In the genomic region with DNA sequence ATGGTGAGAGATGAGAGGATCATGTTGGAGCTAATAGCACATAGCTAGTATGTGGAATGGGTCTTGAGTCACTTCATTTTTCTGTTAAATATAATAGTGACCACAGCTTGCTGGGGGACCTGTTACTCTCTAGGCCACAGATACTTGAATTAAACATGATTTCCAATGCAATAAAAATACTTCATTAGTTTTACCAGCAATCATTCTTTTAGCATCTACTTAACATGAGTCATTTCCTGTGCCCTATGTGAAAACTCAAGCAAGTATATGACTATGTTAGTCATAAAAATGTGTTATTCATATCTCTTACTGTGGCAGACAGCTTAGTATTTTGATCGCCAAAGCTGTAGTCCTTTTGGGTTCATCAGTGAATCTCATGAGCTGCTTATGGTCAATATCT, we compare ENCODE assay signal across 16 cellular contexts.
DNase-seq lines count a peak whose midpoint lies in the region; TF ChIP-seq lines count a peak whose summit lies in the region.
"Had no signal": no experiment of that assay in that cellular context is flagged by ENCODE, and none has a peak within 500 bp of the region (broad histone marks: within the 10 kb centered on the region; RNA-seq: fewer than 3 reads in every experiment).

No MANE protein-coding gene starts in this region.

- peak overlapping the region; percentile 22 for H3K27ac Mint-ChIP-seq in Calu3 (ENCODE audit: unreplicated experiment)
- H3K27ac Mint-ChIP-seq: activated T-helper 17 cell treated with anti-CD3 and anti-CD28 coated beads, Interleukin-2, amount 50 U/mL, for 72 hours; T-helper 17 cell had no signal

- H3K14ac ChIP-seq in mesenchymal stem cell (ENCODE audit: low read length in 2 of 2) = no peak overlapping the region

- TF ChIP-seq CTCF in Calu3 (IDR thresholded peaks at IDR 0.05; ENCODE audit: unreplicated experiment) = no peak
- TF ChIP-seq CTCF in Loucy (conservative IDR thresholded peaks at IDR 0.05; ENCODE audit: low read length) = no peak
- no peak for TF ChIP-seq CTCF in cardiac fibroblast (IDR thresholded peaks at IDR 0.05; ENCODE audit: low read depth, low read length)

- no peaks in the 10 kb centered on the region for H3K9me3 Mint-ChIP-seq in Calu3 (ENCODE audit: low read depth, unreplicated experiment)
- H3K9me3 Mint-ChIP-seq: activated T-helper 17 cell treated with anti-CD3 and anti-CD28 coated beads, Interleukin-2, amount 50 U/mL, for 72 hours had no signal

- H3K27me3 ChIP-seq in Loucy (ENCODE audit: insufficient read depth, low read length, poor library complexity, severe bottlenecking) (no peaks in the 10 kb centered on the region), mesenchymal stem cell (ENCODE audit: control insufficient read depth in 1 of 2, insufficient read depth in 1 of 2, low read length in 2 of 2) (no peaks in the 10 kb centered on the region)
- H3K27me3 ChIP-seq: stomach had no signal

- CTCF ChIA-PET in Calu3 (lab: Charles Lee) = no interaction called here

- H3K79me2 ChIP-seq in Loucy (ENCODE audit: insufficient read depth, low read length) = no peaks in the 10 kb centered on the region

- in situ Hi-C loops in KBM-7 (cut with MboI; ENCODE audit: low pct_unique_long_range_greater_than_20kb, low sequenced_read_pairs) = no loop called here

- H3K4me3 Mint-ChIP-seq in Calu3 (ENCODE audit: low read depth, unreplicated experiment) = no peak overlapping the region
- H3K4me3 Mint-ChIP-seq: activated T-helper 17 cell treated with anti-CD3 and anti-CD28 coated beads, Interleukin-2, amount 50 U/mL, for 72 hours; T-helper 17 cell had no signal

- H3K4me3 ChIP-seq in Loucy (ENCODE audit: low read length, poor library complexity, severe bottlenecking) (no peak overlapping the region), cardiac fibroblast (replicated peaks in 1 of 2; ENCODE audit: low read depth in 2 of 2, low read length in 2 of 2) (no peak overlapping the region), mesenchymal stem cell (ENCODE audit: insufficient read depth in 1 of 2, low read depth in 1 of 2, low read length in 2 of 2) (no peak overlapping the region)
- H3K4me3 ChIP-seq: stomach had no signal

- no peaks in the 10 kb centered on the region for H3K79me1 ChIP-seq in mesenchymal stem cell (replicated peaks; ENCODE audit: low read length, poor library complexity, severe bottlenecking)

- no peak overlapping the region for H4K91ac ChIP-seq in mesenchymal stem cell (ENCODE audit: low read length)

- DNase-seq in Calu3 = no peak
- peak; percentile 9 to 76 for DNase-seq in cardiac fibroblast (ENCODE audit: low read depth in 2 of 2)
- DNase-seq in mesenchymal stem cell = peak; percentile 43
- DNase-seq in KBM-7 = no peak
- DNase-seq in LoVo (ENCODE audit: low spot score) = no peak
- DNase-seq in activated CD4-positive, alpha-beta T cell treated with anti-CD3 and anti-CD28 coated beads for 1 hour = no peak
- DNase-seq in NCI-H2107 (lab: John Stamatoyannopoulos, UW) = no peak
- DNase-seq: activated CD4-positive, alpha-beta T cell treated with anti-CD3 and anti-CD28 coated beads, Interleukin-2, amount 50 U/mL, for 1 hour; Caco-2; caudate nucleus; MV-4-11; NCI-H2171 treated with DMSO at 0.1 percent for 48 hours; stomach; T-helper 17 cell had no signal

- H3K9ac ChIP-seq in Loucy (ENCODE audit: low read depth, low read length, poor library complexity, severe bottlenecking) (no peak overlapping the region), mesenchymal stem cell (ENCODE audit: low read length) (no peak overlapping the region)

- H4K8ac ChIP-seq in mesenchymal stem cell (ENCODE audit: low read length) = no peak overlapping the region

- no peaks in the 10 kb centered on the region for H4K20me1 ChIP-seq in Loucy (ENCODE audit: insufficient read depth, low read length, poor library complexity, severe bottlenecking)

- no peak overlapping the region for H2AK5ac ChIP-seq in mesenchymal stem cell (ENCODE audit: low read length, severe bottlenecking)

- WGBS in mesenchymal stem cell = 80% methylated on average over 1 of the region's 1 CpG

- H2AFZ ChIP-seq in Loucy (ENCODE audit: low read length) (no peak overlapping the region), mesenchymal stem cell (ENCODE audit: low read depth, low read length) (no peak overlapping the region)

- peak overlapping the region; percentile 40 for H3K27ac ChIP-seq in mesenchymal stem cell (ENCODE audit: low read length, poor library complexity, severe bottlenecking)
- H3K27ac ChIP-seq: stomach had no signal

- intact Hi-C loops in Calu3 (cut with micrococcal nuclease; ENCODE audit: unreplicated experiment) = no loop called here

- H3K18ac ChIP-seq in mesenchymal stem cell (ENCODE audit: low read depth in 1 of 2, low read length in 2 of 2) = no peak overlapping the region

- H3K4me1 ChIP-seq in Loucy (ENCODE audit: insufficient read depth, low read length, poor library complexity, severe bottlenecking) = no peaks in the 10 kb centered on the region
- H3K4me1 ChIP-seq in mesenchymal stem cell (ENCODE audit: control insufficient read depth, insufficient read depth, low read depth, low read length) = no peaks in the 10 kb centered on the region
- H3K4me1 ChIP-seq: Caco-2, stomach had no signal

- H3K9me3 ChIP-seq in Loucy (ENCODE audit: insufficient read depth, low read depth, low read length) (peaks cover 6% of the 10 kb centered on the region; the same call in 1 of the 2 replicates), mesenchymal stem cell (ENCODE audit: control insufficient read depth, low read length) (no peaks in the 10 kb centered on the region)
- H3K9me3 ChIP-seq: Caco-2 had no signal

- peak overlapping the region; percentile 9 for H3K4me2 ChIP-seq in Loucy (ENCODE audit: low read depth, low read length, poor library complexity, severe bottlenecking)
- no peak overlapping the region for H3K4me2 ChIP-seq in mesenchymal stem cell (ENCODE audit: low read length, poor library complexity, severe bottlenecking)

- no peaks in the 10 kb centered on the region for H3K9me2 ChIP-seq in Loucy (replicated peaks; ENCODE audit: low read depth, low read length)

- no peak overlapping the region for H3K4ac ChIP-seq in mesenchymal stem cell (ENCODE audit: low read depth in 1 of 2, low read length in 2 of 2)

- H2BK5ac ChIP-seq in mesenchymal stem cell (ENCODE audit: low read depth, low read length, poor library complexity, severe bottlenecking) = no peak overlapping the region

- H3K36me3 ChIP-seq in Loucy (ENCODE audit: insufficient read depth, low read length) (no peaks in the 10 kb centered on the region), mesenchymal stem cell (ENCODE audit: control insufficient read depth in 1 of 2, insufficient read depth in 2 of 2, low read depth in 1 of 2, low read length in 2 of 2) (no peaks in the 10 kb centered on the region)
- H3K36me3 ChIP-seq: stomach had no signal

- H2BK15ac ChIP-seq in mesenchymal stem cell (ENCODE audit: low read depth, poor library complexity, severe bottlenecking) = no peak overlapping the region

- no peak overlapping the region for H2BK12ac ChIP-seq in mesenchymal stem cell (ENCODE audit: low read length in 2 of 2)

- no peak overlapping the region for H3K23ac ChIP-seq in mesenchymal stem cell (ENCODE audit: low read length in 2 of 2)

- peaks cover 14% of the 10 kb centered on the region for H3K4me1 Mint-ChIP-seq in Calu3 (ENCODE audit: low read depth, unreplicated experiment)
- H3K4me1 Mint-ChIP-seq: activated T-helper 17 cell treated with anti-CD3 and anti-CD28 coated beads, Interleukin-2, amount 50 U/mL, for 72 hours; T-helper 17 cell had no signal

- H2BK120ac ChIP-seq in mesenchymal stem cell (ENCODE audit: low read depth, low read length) = no peak overlapping the region

- no peaks in the 10 kb centered on the region for H3F3A ChIP-seq in Loucy (ENCODE audit: low read depth)

- no peaks in the 10 kb centered on the region for H3K27me3 Mint-ChIP-seq in Calu3 (ENCODE audit: unreplicated experiment)
- H3K27me3 Mint-ChIP-seq: activated T-helper 17 cell treated with anti-CD3 and anti-CD28 coated beads, Interleukin-2, amount 50 U/mL, for 72 hours; T-helper 17 cell had no signal

- BruUV-seq in Calu3 (replicated peaks; lab: Mats Ljungman, UMichigan) = no TSS peak

- no peaks in the 10 kb centered on the region for H3K36me3 Mint-ChIP-seq in Calu3 (ENCODE audit: insufficient read depth, unreplicated experiment)

Comparison
In these comparisons a context has a peak if more than half of its experiments do, and no peak if none do; other contexts are left out.
1. DNase-seq: peak in cardiac fibroblast (2 of 2) and mesenchymal stem cell (single experiment); none in Calu3 (single experiment), KBM-7 (single experiment), LoVo (single experiment), activated CD4-positive, alpha-beta T cell treated with anti-CD3 and anti-CD28 coated beads for 1 hour (single experiment) and NCI-H2107 (single experiment).